ENCODE assay signal across 11 cellular contexts in the genomic region with DNA sequence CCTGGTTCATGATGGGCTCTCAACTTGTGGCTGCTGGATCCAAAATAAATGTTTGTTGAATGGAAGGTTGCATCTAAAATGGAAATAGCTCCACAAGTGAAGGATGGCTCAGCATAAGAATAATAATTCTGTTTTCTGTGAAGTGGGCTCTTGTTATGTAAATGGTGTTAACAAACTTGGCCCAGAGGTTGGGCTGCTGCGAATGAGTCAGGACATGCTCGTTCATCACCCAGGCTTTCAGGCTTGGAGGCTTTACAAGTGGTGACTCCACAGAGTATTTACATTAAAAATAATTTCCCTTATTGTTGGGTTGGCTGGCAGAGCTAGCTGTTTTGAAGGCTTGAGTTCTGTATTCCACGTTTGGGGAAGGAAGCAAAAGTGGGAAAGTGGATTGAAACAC.
A peak's percentile ranks its signal among the peaks of the same experiment; 100 is the strongest.
DNase-seq lines count a peak whose midpoint lies in the region; ATAC-seq and TF ChIP-seq lines count a peak whose summit lies in the region.
"Had no signal": no experiment of that assay in that cellular context is flagged by ENCODE, and none has a peak within 500 bp of the region (broad histone marks: within the 10 kb centered on the region; RNA-seq: fewer than 3 reads in every experiment).

No MANE protein-coding gene starts in this region.

- intact Hi-C loops in left lung (cut with DNase I) = no loop called here
- intact Hi-C loops in aorta (cut with DNase I) = no loop called here

- TF ChIP-seq CTCF in cardiac fibroblast (IDR thresholded peaks at IDR 0.05; ENCODE audit: low read depth, low read length) (no peak), left lung (IDR thresholded peaks at IDR 0.05) (no peak)

- H3K27me3 ChIP-seq in left lung (no peaks in the 10 kb centered on the region), aorta (ENCODE audit: control insufficient read depth in 1 of 2, insufficient read depth in 2 of 2, low read length in 1 of 2) (no peaks in the 10 kb centered on the region)
- H3K27me3 ChIP-seq: BE2C had no signal

- peak; percentile 21 for DNase-seq in NCI-H345 (lab: John Stamatoyannopoulos, UW)
- DNase-seq in NCI-H345 treated with DMSO at 0.1 percent for 48 hours (lab: John Stamatoyannopoulos, UW; ENCODE audit: unreplicated experiment) = no peak
- peak; percentile 76 to 79 for DNase-seq in cardiac fibroblast (ENCODE audit: low read depth in 2 of 2)
- no peak for DNase-seq in left lung
- peak in 1 of 2 donors; percentile 73 for DNase-seq in aorta
- no peak for DNase-seq in NCI-H187 treated with DMSO at 0.1 percent for 48 hours (lab: John Stamatoyannopoulos, UW)
- no peak for DNase-seq in stimulated activated CD4-positive, alpha-beta T cell treated with anti-CD3 and anti-CD28 coated beads, Interleukin-4, amount 100 ng/mL, for 4 hours
- DNase-seq in NCI-H748 (lab: John Stamatoyannopoulos, UW; ENCODE audit: unreplicated experiment) = no peak
- DNase-seq: BE2C, cortex of kidney, KG1 had no signal

- H3K27ac ChIP-seq in left lung = peak overlapping the region in 1 of 2 donors; percentile 31
- H3K27ac ChIP-seq in aorta (ENCODE audit: low read depth in 1 of 2, low read length in 2 of 2) = peak overlapping the region in 1 of 2 donors; percentile 68

- no peaks in the 10 kb centered on the region for H3K9me3 ChIP-seq in left lung
- H3K9me3 ChIP-seq in aorta (ENCODE audit: control insufficient read depth, low read length) = no peaks in the 10 kb centered on the region
- H3K9me3 ChIP-seq: BE2C had no signal

- H3K36me3 ChIP-seq in left lung = no peaks in the 10 kb centered on the region
- peaks cover 0 to 3% of the 10 kb centered on the region in 2 donors for H3K36me3 ChIP-seq in aorta (ENCODE audit: control insufficient read depth in 1 of 2, insufficient read depth in 2 of 2, low read length in 1 of 2)
- H3K36me3 ChIP-seq: BE2C had no signal

- 2 to 3% methylated on average over 3 of the region's 3 CpGs for WGBS in aorta, 2 donors

- ATAC-seq in left lung = peak; percentile 73
- ATAC-seq in aorta (ENCODE audit: low FRiP score) = peak; percentile 40

- H3K4me3 ChIP-seq in cardiac fibroblast (replicated peaks in 1 of 2; ENCODE audit: low read depth in 2 of 2, low read length in 2 of 2) (no peak overlapping the region), left lung (no peak overlapping the region), aorta (ENCODE audit: low read length in 2 of 2) (no peak overlapping the region)

- H3K4me1 ChIP-seq in left lung (peaks cover 0 to 29% of the 10 kb centered on the region in 2 donors), aorta (ENCODE audit: control insufficient read depth in 1 of 2, insufficient read depth in 2 of 2, low read length in 2 of 2) (peaks cover 5 to 14% of the 10 kb centered on the region in 2 donors)

Comparison
In these comparisons a context has a peak if more than half of its experiments do, and no peak if none do; other contexts are left out.
1. DNase-seq: peak in NCI-H345 (single experiment) and cardiac fibroblast (2 of 2); none in NCI-H345 treated with DMSO at 0.1 percent for 48 hours (single experiment), left lung (0 of 2), NCI-H187 treated with DMSO at 0.1 percent for 48 hours (single experiment), stimulated activated CD4-positive, alpha-beta T cell treated with anti-CD3 and anti-CD28 coated beads, Interleukin-4, amount 100 ng/mL, for 4 hours (0 of 2) and NCI-H748 (single experiment).